ENCODE assay signal across 16 cellular contexts in genomic region chr22:39935622-39936021, GRCh38. TPM values are rescaled to one million over a fixed set of nuclear protein-coding genes. Genes with fewer than 3 reads are reported as not detected.
DNase-seq lines count a peak whose midpoint lies in the region; ATAC-seq and TF ChIP-seq lines count a peak whose summit lies in the region.
"Had no signal": no experiment of that assay in that cellular context is flagged by ENCODE, and none has a peak within 500 bp of the region (broad histone marks: within the 10 kb centered on the region; RNA-seq: fewer than 3 reads in every experiment).

No MANE protein-coding gene starts in this region.

- no peak overlapping the region for H3K4me3 ChIP-seq in thyroid gland (replicated peaks in 1 of 3)
- H3K4me3 ChIP-seq: suprapubic skin had no signal

- peak overlapping the region; percentile 65 to 77 (median 74) for H3K27ac ChIP-seq in thyroid gland
- H3K27ac ChIP-seq: suprapubic skin had no signal

- TF ChIP-seq CTCF in thyroid gland (IDR thresholded peaks at IDR 0.05) (peak in 1 of 6 experiments; percentile 9), GM10266 (IDR thresholded peaks at IDR 0.05; ENCODE audit: control insufficient read depth, insufficient read depth, low read depth, missing control alignments) (no peak)

- intact Hi-C loops in thyroid gland (cut with DNase I), result no loop called here

- peak overlapping the region; percentile 84 for H3K4me3 Mint-ChIP-seq in activated naive CD4-positive, alpha-beta T cell treated with anti-CD3 and anti-CD28 coated beads, Interleukin-2, amount 50 U/mL, for 24 hours
- no peak overlapping the region for H3K4me3 Mint-ChIP-seq in activated T-helper 17 cell treated with anti-CD3 and anti-CD28 coated beads, Interleukin-2, amount 50 U/mL, for 72 hours
- peak overlapping the region; percentile 21 for H3K4me3 Mint-ChIP-seq in memory B cell

- no peak for DNase-seq in activated naive CD4-positive, alpha-beta T cell treated with Interleukin-2 at 50 U/mL for 16 hours
- DNase-seq in memory B cell (ENCODE audit: low spot score in 2 of 2) (no peak), thyroid gland (no peak), GM10266 (ENCODE audit: extremely low spot score) (no peak), DMS 273 treated with DMSO at 0.1 percent for 48 hours (lab: John Stamatoyannopoulos, UW) (no peak)
- DNase-seq: cortex of kidney, erythroblast, NCI-H1436 treated with DMSO at 0.1 percent for 48 hours, right cardiac atrium had no signal

- no peaks in the 10 kb centered on the region for H3K9me3 ChIP-seq in thyroid gland
- H3K9me3 ChIP-seq: suprapubic skin had no signal

- H3K36me3 ChIP-seq in thyroid gland, result no peaks in the 10 kb centered on the region
- H3K36me3 ChIP-seq: suprapubic skin had no signal

- no peaks in the 10 kb centered on the region for H3K36me3 Mint-ChIP-seq in activated naive CD4-positive, alpha-beta T cell treated with anti-CD3 and anti-CD28 coated beads, Interleukin-2, amount 50 U/mL, for 24 hours
- peaks cover 10% of the 10 kb centered on the region for H3K36me3 Mint-ChIP-seq in activated T-helper 17 cell treated with anti-CD3 and anti-CD28 coated beads, Interleukin-2, amount 50 U/mL, for 72 hours (ENCODE audit: low read depth)
- H3K36me3 Mint-ChIP-seq in memory B cell, result no peaks in the 10 kb centered on the region

- ATAC-seq in activated T-helper 17 cell treated with anti-CD3 and anti-CD28 coated beads, Interleukin-2, amount 50 U/mL, for 72 hours (replicated peaks), result no peak
- ATAC-seq in memory B cell (ENCODE audit: low read depth) (no peak), HG03139 (IDR thresholded peaks at IDR 0.05; ENCODE audit: unreplicated experiment) (no peak)
- ATAC-seq: right cardiac atrium had no signal

- peak overlapping the region; percentile 98 for H3K27ac Mint-ChIP-seq in activated naive CD4-positive, alpha-beta T cell treated with anti-CD3 and anti-CD28 coated beads, Interleukin-2, amount 50 U/mL, for 24 hours
- peak overlapping the region; percentile 82 for H3K27ac Mint-ChIP-seq in activated T-helper 17 cell treated with anti-CD3 and anti-CD28 coated beads, Interleukin-2, amount 50 U/mL, for 72 hours
- H3K27ac Mint-ChIP-seq in memory B cell, result peak overlapping the region; percentile 32

- peaks cover 77% of the 10 kb centered on the region for H3K4me1 Mint-ChIP-seq in activated naive CD4-positive, alpha-beta T cell treated with anti-CD3 and anti-CD28 coated beads, Interleukin-2, amount 50 U/mL, for 24 hours
- H3K4me1 Mint-ChIP-seq in activated T-helper 17 cell treated with anti-CD3 and anti-CD28 coated beads, Interleukin-2, amount 50 U/mL, for 72 hours, result peaks cover 62% of the 10 kb centered on the region
- H3K4me1 Mint-ChIP-seq in memory B cell, result peaks cover 31% of the 10 kb centered on the region

- no peaks in the 10 kb centered on the region for H3K9me3 Mint-ChIP-seq in activated naive CD4-positive, alpha-beta T cell treated with anti-CD3 and anti-CD28 coated beads, Interleukin-2, amount 50 U/mL, for 24 hours
- H3K9me3 Mint-ChIP-seq in activated T-helper 17 cell treated with anti-CD3 and anti-CD28 coated beads, Interleukin-2, amount 50 U/mL, for 72 hours, result no peaks in the 10 kb centered on the region
- H3K9me3 Mint-ChIP-seq in memory B cell, result no peaks in the 10 kb centered on the region

- no peak for TF ChIP-seq POLR2A in thyroid gland (IDR thresholded peaks at IDR 0.05)

- no peaks in the 10 kb centered on the region for H3K27me3 Mint-ChIP-seq in activated naive CD4-positive, alpha-beta T cell treated with anti-CD3 and anti-CD28 coated beads, Interleukin-2, amount 50 U/mL, for 24 hours
- no peaks in the 10 kb centered on the region for H3K27me3 Mint-ChIP-seq in activated T-helper 17 cell treated with anti-CD3 and anti-CD28 coated beads, Interleukin-2, amount 50 U/mL, for 72 hours
- H3K27me3 Mint-ChIP-seq in memory B cell, result no peaks in the 10 kb centered on the region

- H3K27me3 ChIP-seq in thyroid gland, result no peaks in the 10 kb centered on the region

- peaks cover 37 to 40% of the 10 kb centered on the region in 2 donors for H3K4me1 ChIP-seq in thyroid gland

- WGBS in thyroid gland, 2 donors, result 52 to 59% methylated on average over 6 of the region's 6 CpGs

RNA-seq across cellular contexts. Expression of gene TMA7B, which starts 24.6 kb away (rescaled TPM):
- total RNA-seq in activated T-helper 17 cell treated with anti-CD3 and anti-CD28 coated beads, Interleukin-2, amount 50 U/mL, for 72 hours, result 1 to 10 TPM; 4.0 to 4.4 TPM
- total RNA-seq in thyroid gland, result under 1 TPM in 1 of 4 donors, not detected in 3; 0.59 TPM
- total RNA-seq: HT-29, lung microvascular endothelial cell had no signal

RNA-seq across cellular contexts. Expression of gene GRAP2, which starts 34.7 kb away (rescaled TPM):
- total RNA-seq in activated T-helper 17 cell treated with anti-CD3 and anti-CD28 coated beads, Interleukin-2, amount 50 U/mL, for 72 hours, result 10 to 100 TPM; 50.7 to 94.2 TPM
- 1 to 10 TPM in 2 of 4 donors, under 1 TPM in 2; 0.27 to 7.2 (median 0.96) TPM for total RNA-seq in thyroid gland
- total RNA-seq: HT-29, lung microvascular endothelial cell had no signal

RNA-seq across cellular contexts. Expression of gene ENTHD1, which starts 42.1 kb away (rescaled TPM):
- total RNA-seq in activated T-helper 17 cell treated with anti-CD3 and anti-CD28 coated beads, Interleukin-2, amount 50 U/mL, for 72 hours, result 1 to 10 TPM in 1 of 2 donors, under 1 TPM in 1; 0.58 to 1.2 TPM
- total RNA-seq in thyroid gland, result 1 to 10 TPM in 1 of 4 donors, not detected in 3; 1.3 TPM
- total RNA-seq: HT-29, lung microvascular endothelial cell, right cardiac atrium, RPMI7951, suprapubic skin had no signal

RNA-seq across cellular contexts. Expression of gene FAM83F, which starts 59.1 kb away (rescaled TPM):
- 1 to 10 TPM in 1 of 2 donors, under 1 TPM in 1; 0.37 to 1.3 TPM for total RNA-seq in activated T-helper 17 cell treated with anti-CD3 and anti-CD28 coated beads, Interleukin-2, amount 50 U/mL, for 72 hours
- total RNA-seq in thyroid gland, result 10 to 100 TPM; 19.2 to 35.6 (median 26.1) TPM
- total RNA-seq: lung microvascular endothelial cell, RPMI7951 had no signal

Comparison
In these comparisons a context has a peak if more than half of its experiments do, and no peak if none do; other contexts are left out.
1. H3K27ac Mint-ChIP-seq: peak in every context shown above with its lines; median percentile 98 in activated naive CD4-positive, alpha-beta T cell treated with anti-CD3 and anti-CD28 coated beads, Interleukin-2, amount 50 U/mL, for 24 hours; 82 in activated T-helper 17 cell treated with anti-CD3 and anti-CD28 coated beads, Interleukin-2, amount 50 U/mL, for 72 hours; 32 in memory B cell.
2. RNA of gene GRAP2, which starts 34.7 kb away (total RNA-seq): 50.7 to 94.2 TPM in activated T-helper 17 cell treated with anti-CD3 and anti-CD28 coated beads, Interleukin-2, amount 50 U/mL, for 72 hours; 0.27 to 7.2 TPM in thyroid gland; every median in the first group is over 4 times any median in the second.